Comparison of ENCODE assay signal across 9 cellular contexts in genomic region chr13:28719656-28720055, GRCh38. TPM values are rescaled to one million over a fixed set of nuclear protein-coding genes. Genes with fewer than 3 reads are reported as not detected.
A peak's percentile ranks its signal among the peaks of the same experiment; 100 is the strongest.
DNase-seq lines count a peak whose midpoint lies in the region; ATAC-seq, FAIRE-seq and TF ChIP-seq lines count a peak whose summit lies in the region.
"Had no signal": no experiment of that assay in that cellular context is flagged by ENCODE, and none has a peak within 500 bp of the region (broad histone marks: within the 10 kb centered on the region; RNA-seq: fewer than 3 reads in every experiment).

No MANE protein-coding gene starts in this region.

- peak overlapping the region in 1 of 2 experiments; percentile 10; a peak in 2 of 4 replicates for H3K27ac ChIP-seq in SK-N-SH (ENCODE audit: low read depth in 2 of 2, low read length in 1 of 2)
- H3K27ac ChIP-seq in hepatocyte, result peak overlapping the region; percentile 60
- no peak overlapping the region for H3K27ac ChIP-seq in stomach smooth muscle (ENCODE audit: low read length)

- H3K27me3 Mint-ChIP-seq in activated T-helper 17 cell treated with anti-CD3 and anti-CD28 coated beads, Interleukin-2, amount 50 U/mL, for 72 hours, result no peaks in the 10 kb centered on the region

- no peak for FAIRE-seq in H54 (lab: Jason Lieb, UNC)
- FAIRE-seq: A204.1 had no signal

- no peak for TF ChIP-seq POLR2A in H54 (IDR thresholded peaks at IDR 0.05; ENCODE audit: low read depth, low read length)

- H3K9me3 ChIP-seq in SK-N-SH (no peaks in the 10 kb centered on the region), hepatocyte (ENCODE audit: low read depth) (no peaks in the 10 kb centered on the region), stomach smooth muscle (ENCODE audit: control insufficient read depth in 2 of 2, low read length in 2 of 2) (no peaks in the 10 kb centered on the region)

- TF ChIP-seq RAD21 in SK-N-SH (IDR thresholded peaks at IDR 0.05; ENCODE audit: low read length), result no peak

- peaks cover 6% of the 10 kb centered on the region for H3F3A ChIP-seq in SK-N-SH (replicated peaks; ENCODE audit: insufficient read depth)

- H4K20me1 ChIP-seq in SK-N-SH (ENCODE audit: insufficient read depth) (no peaks in the 10 kb centered on the region), hepatocyte (ENCODE audit: insufficient read depth, poor library complexity, severe bottlenecking) (no peaks in the 10 kb centered on the region)

- peak overlapping the region; percentile 95 for H3K4me3 Mint-ChIP-seq in activated T-helper 17 cell treated with anti-CD3 and anti-CD28 coated beads, Interleukin-2, amount 50 U/mL, for 72 hours

- CTCF ChIA-PET in SK-N-SH (lab: Yijun Ruan, JAX), result interaction anchor here (0.6 kb wide), 1 partner anchor 13 kb away, joined by 3 read pairs; no protein-coding TSS in a partner anchor

- H3K9me2 ChIP-seq in SK-N-SH (no peaks in the 10 kb centered on the region), hepatocyte (replicated peaks; ENCODE audit: insufficient read depth) (no peaks in the 10 kb centered on the region)

- H3K4me1 ChIP-seq in SK-N-SH (ENCODE audit: control insufficient read depth in 1 of 2, insufficient read depth in 2 of 2, low read depth in 1 of 2, low read length in 1 of 2) (peaks cover 4% of the 10 kb centered on the region in 2 experiments; a peak in 1 of 4 replicates), hepatocyte (ENCODE audit: insufficient read depth) (peaks cover 9% of the 10 kb centered on the region), stomach smooth muscle (ENCODE audit: control insufficient read depth, insufficient read depth, low read length) (peaks cover 12% of the 10 kb centered on the region)

- H3K9me3 Mint-ChIP-seq in activated T-helper 17 cell treated with anti-CD3 and anti-CD28 coated beads, Interleukin-2, amount 50 U/mL, for 72 hours, result no peaks in the 10 kb centered on the region

- DNase-seq in SK-N-SH (no peak), hepatocyte (ENCODE audit: low spot score) (no peak), H54 (ENCODE audit: insufficient read length, low spot score) (no peak)
- DNase-seq in activated CD4-positive, CD25-positive, alpha-beta regulatory T cell treated with anti-CD3 and anti-CD28 coated beads, Interleukin-2, amount 50 U/mL, for 72 hours, result no peak

- H3K36me3 ChIP-seq in SK-N-SH (replicated peaks in 1 of 2; ENCODE audit: control insufficient read depth in 1 of 2, insufficient read depth in 2 of 2, low read length in 1 of 2) (no peaks in the 10 kb centered on the region), hepatocyte (replicated peaks; ENCODE audit: insufficient read depth, low read depth) (no peaks in the 10 kb centered on the region), stomach smooth muscle (ENCODE audit: control insufficient read depth in 2 of 2, insufficient read depth in 2 of 2, low read length in 2 of 2) (no peaks in the 10 kb centered on the region)

- no peak overlapping the region for H3K27ac Mint-ChIP-seq in activated T-helper 17 cell treated with anti-CD3 and anti-CD28 coated beads, Interleukin-2, amount 50 U/mL, for 72 hours

- peaks cover 19% of the 10 kb centered on the region for H3K4me1 Mint-ChIP-seq in activated T-helper 17 cell treated with anti-CD3 and anti-CD28 coated beads, Interleukin-2, amount 50 U/mL, for 72 hours

- no peaks in the 10 kb centered on the region for H3K79me2 ChIP-seq in SK-N-SH (ENCODE audit: insufficient read depth)
- H3K79me2 ChIP-seq in hepatocyte, result peaks cover 3% of the 10 kb centered on the region

- no peaks in the 10 kb centered on the region for H3K36me3 Mint-ChIP-seq in activated T-helper 17 cell treated with anti-CD3 and anti-CD28 coated beads, Interleukin-2, amount 50 U/mL, for 72 hours (ENCODE audit: low read depth)

- POLR2A ChIA-PET in SK-N-SH (lab: Yijun Ruan, JAX), result no interaction called here

- ATAC-seq in SK-N-SH treated with all-trans-retinoic acid at 6 μM for 48 hours (no peak), HG03378 (IDR thresholded peaks at IDR 0.05; ENCODE audit: unreplicated experiment) (no peak)
- no peak for ATAC-seq in activated T-helper 17 cell treated with anti-CD3 and anti-CD28 coated beads, Interleukin-2, amount 50 U/mL, for 72 hours (replicated peaks)

- H3K9ac ChIP-seq in SK-N-SH (no peak overlapping the region), stomach smooth muscle (ENCODE audit: low read length in 2 of 2) (peak overlapping the region in 1 of 2 donors; percentile 72)

- H3K4me2 ChIP-seq in SK-N-SH, result peak overlapping the region; percentile 87
- peak overlapping the region; percentile 89 for H3K4me2 ChIP-seq in hepatocyte

- 83% methylated on average over 6 of the region's 6 CpGs for WGBS in SK-N-SH (ENCODE audit: low lambda C conversion rate)
- WGBS in hepatocyte (ENCODE audit: low lambda C conversion rate, missing lambda C conversion rate), result 71% methylated on average over 6 of the region's 6 CpGs

- no peak for TF ChIP-seq EP300 in SK-N-SH (IDR thresholded peaks at IDR 0.05; ENCODE audit: borderline replicate concordance in 1 of 2, low read depth in 1 of 2, low read length in 1 of 2)

- TF ChIP-seq CTCF in SK-N-SH (IDR thresholded peaks at IDR 0.05) (no peak), hepatocyte (IDR thresholded peaks at IDR 0.05; ENCODE audit: poor library complexity) (no peak)

- 0 out of 4 replicates have a peak overlapping the region, but pooled peaks of 1 of the 2 experiments have one; percentile 69 for H3K4me3 ChIP-seq in SK-N-SH (ENCODE audit: low read depth in 2 of 2, low read length in 1 of 2)
- no peak overlapping the region for H3K4me3 ChIP-seq in hepatocyte
- peak overlapping the region; percentile 62 to 91 for H3K4me3 ChIP-seq in stomach smooth muscle (ENCODE audit: low read length in 2 of 2)

- H2AFZ ChIP-seq in SK-N-SH (ENCODE audit: low read depth), result peak overlapping the region; percentile 99
- peak overlapping the region; percentile 85 for H2AFZ ChIP-seq in hepatocyte

- H3K27me3 ChIP-seq in SK-N-SH (ENCODE audit: insufficient read depth) (no peaks in the 10 kb centered on the region; the same call in 1 of the 2 replicates), hepatocyte (no peaks in the 10 kb centered on the region), stomach smooth muscle (ENCODE audit: control insufficient read depth in 1 of 2, insufficient read depth in 2 of 2, low read length in 2 of 2) (no peaks in the 10 kb centered on the region)

TF ChIP-seq in SK-N-SH, 30 proteins besides CTCF, POLR2A, EP300 and RAD21:
- no peak for TF ChIP-seq TCF12 (IDR thresholded peaks at IDR 0.05)
- TF ChIP-seq JUND (IDR thresholded peaks at IDR 0.05), result no peak
- TF ChIP-seq NRF1 (IDR thresholded peaks at IDR 0.05; ENCODE audit: low read depth, low read length), result no peak
- no peak for TF ChIP-seq RCOR1 (IDR thresholded peaks at IDR 0.05; ENCODE audit: low read length)
- no peak for TF ChIP-seq IRF3 (IDR thresholded peaks at IDR 0.05; ENCODE audit: low read depth, low read length)
- no peak for TF ChIP-seq POLR2AphosphoS5 (IDR thresholded peaks at IDR 0.05; ENCODE audit: low read depth, low read length)
TF ChIP-seq in SK-N-SH: peak in this region for 0.

TF ChIP-seq in SK-N-SH treated with all-trans-retinoic acid at 6 μM for 48 hours, 23 proteins besides CTCF, POLR2A, EP300 and RAD21 (continues in another document):
- TF ChIP-seq GLIS3 (CRISPR knock-in tag; IDR thresholded peaks at IDR 0.05), result no peak
- no peak for TF ChIP-seq ESRRG (CRISPR knock-in tag; IDR thresholded peaks at IDR 0.05)
- TF ChIP-seq CSDC2 (CRISPR knock-in tag; IDR thresholded peaks at IDR 0.05), result no peak
- TF ChIP-seq CSRNP3 (CRISPR knock-in tag; IDR thresholded peaks at IDR 0.05), result no peak
- TF ChIP-seq CREB5 (CRISPR knock-in tag; IDR thresholded peaks at IDR 0.05; ENCODE audit: low read depth), result no peak
- no peak for TF ChIP-seq OSR1 (CRISPR knock-in tag; IDR thresholded peaks at IDR 0.05)
- TF ChIP-seq ZNF565 (CRISPR knock-in tag; conservative IDR thresholded peaks at IDR 0.05; ENCODE audit: low read depth), result no peak
- no peak for TF ChIP-seq ZC3H10 (CRISPR knock-in tag; IDR thresholded peaks at IDR 0.05)
- TF ChIP-seq ZNF70 (CRISPR knock-in tag; IDR thresholded peaks at IDR 0.05), result no peak
- TF ChIP-seq PPARA (CRISPR knock-in tag; IDR thresholded peaks at IDR 0.05; ENCODE audit: borderline replicate concordance), result no peak
- no peak for TF ChIP-seq ARNTL (CRISPR knock-in tag; IDR thresholded peaks at IDR 0.05; ENCODE audit: borderline replicate concordance, low read depth)
- TF ChIP-seq ZNF8 (CRISPR knock-in tag; IDR thresholded peaks at IDR 0.05), result no peak
- TF ChIP-seq SNAI2 (CRISPR knock-in tag; IDR thresholded peaks at IDR 0.05), result no peak
- TF ChIP-seq TOX (CRISPR knock-in tag; IDR thresholded peaks at IDR 0.05; ENCODE audit: borderline replicate concordance), result no peak
- TF ChIP-seq ZFP3 (CRISPR knock-in tag; IDR thresholded peaks at IDR 0.05), result no peak
- no peak for TF ChIP-seq TCF4 (CRISPR knock-in tag; IDR thresholded peaks at IDR 0.05; ENCODE audit: borderline replicate concordance)

RNA-seq across cellular contexts. Expression of gene SLC46A3, which starts 0.9 kb away (rescaled TPM):
- polyA plus RNA-seq in SK-N-SH (2012; rRNA removed), result 2.0 and 3.2 TPM in 2 replicates
- 2.5 and 2.9 TPM in 2 replicates for polyA plus RNA-seq in SK-N-SH (2012; cell fraction: cytosol; rRNA removed)
- 3.7 and 5.5 TPM in 2 replicates for polyA plus RNA-seq in SK-N-SH (2012; cell fraction: nucleus; rRNA removed)
- total RNA-seq in activated T-helper 17 cell treated with anti-CD3 and anti-CD28 coated beads, Interleukin-2, amount 50 U/mL, for 72 hours, result 1 to 10 TPM; 2.4 to 3.2 TPM
- 48.1 and 48.5 TPM in 2 replicates for total RNA-seq in hepatocyte
- polyA plus RNA-seq in hepatocyte, result 21.6 and 27.9 TPM in 2 replicates

Comparison
In these comparisons a context has a peak if more than half of its experiments do, and no peak if none do; other contexts are left out.
1. RNA of gene SLC46A3, which starts 0.9 kb away (total RNA-seq): 48.1 to 48.5 TPM in hepatocyte; 2.4 to 3.2 TPM in activated T-helper 17 cell treated with anti-CD3 and anti-CD28 coated beads, Interleukin-2, amount 50 U/mL, for 72 hours; every median in the first group is over 10 times any median in the second.